8 cellular contexts compared by ENCODE assay signal in the genomic region with DNA sequence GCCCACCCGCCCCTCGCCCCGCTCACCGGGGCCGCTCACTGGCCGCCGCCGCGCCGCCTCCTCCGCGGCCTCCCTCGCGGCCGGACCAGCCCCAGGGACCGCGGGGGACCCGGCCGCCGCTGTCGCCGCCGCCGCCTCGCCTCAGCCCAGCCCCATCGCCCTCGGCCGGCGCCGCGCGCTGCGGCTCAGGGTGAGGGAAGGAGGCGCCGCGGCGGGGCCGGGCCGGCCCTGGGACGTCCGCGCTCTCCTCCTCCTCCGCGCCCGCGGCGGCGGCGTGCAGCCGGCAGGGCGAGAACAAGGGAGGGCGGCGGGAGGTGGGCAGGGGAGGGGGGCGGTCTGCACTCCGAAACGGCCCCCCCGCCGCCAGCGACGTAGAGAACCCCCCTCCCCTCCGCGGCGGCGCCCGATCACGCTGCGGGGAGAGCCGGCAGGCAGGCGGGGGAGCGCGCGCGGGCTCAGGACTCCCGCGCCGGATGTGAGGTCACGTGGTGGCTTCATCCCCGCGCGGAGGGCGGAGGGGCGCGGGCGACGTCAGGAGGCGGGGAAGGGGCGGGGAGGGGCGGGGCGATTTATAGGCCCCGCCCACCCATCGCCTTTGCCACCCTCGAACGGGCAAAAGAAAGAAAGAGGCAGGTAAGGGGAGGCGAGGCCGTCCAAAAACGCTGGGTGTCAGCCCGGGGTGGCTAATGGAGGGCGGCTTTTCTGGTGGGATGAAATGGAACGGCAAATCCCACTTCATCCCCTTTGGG. TPM values are rescaled to one million over a fixed set of nuclear protein-coding genes. Genes with fewer than 3 reads are reported as not detected.
DNase-seq lines count a peak whose midpoint lies in the region; ATAC-seq and TF ChIP-seq lines count a peak whose summit lies in the region.

A gene (minus strand): TSS at position 463 of the 749 bp plus-strand sequence. CDS start 24,812 bp downstream, outside the sequence.

- H3K4me1 ChIP-seq in gastroesophageal sphincter (peaks cover 4 to 50% (median 5%) of the 10 kb centered on the region in 3 donors), suprapubic skin (peaks cover 34% of the 10 kb centered on the region)

- peak within 1 kb of the TSS; percentile 69 for H3K4me3 ChIP-seq in HFF-Myc (replicated peaks; ENCODE audit: low read depth, low read length)
- H3K4me3 ChIP-seq in NB4 (ENCODE audit: low read depth, low read length): peak within 1 kb of the TSS; percentile 91
- H3K4me3 ChIP-seq in SK-N-MC: peak within 1 kb of the TSS; percentile 93
- peak within 1 kb of the TSS; percentile 59 to 66 for H3K4me3 ChIP-seq in gastroesophageal sphincter
- H3K4me3 ChIP-seq in suprapubic skin: peak within 1 kb of the TSS; percentile 89

- CTCF ChIA-PET in activated naive CD4-positive, alpha-beta T cell treated with anti-CD3 and anti-CD28 coated beads, Interleukin-2, amount 10 ng/mL, durations not matched to agents 7 days and 5 days (lab: Charles Lee): interaction anchor here (0.9 to 1.5 kb wide), 4 partner anchors 10 to 90 kb away, joined by 3 to 8 read pairs (median 4); no protein-coding TSS in a partner anchor

- 0% methylated on average over 10 of the region's 99 CpGs; no CpG with 5 or more reads in 1 of the 2 donors for WGBS in gastroesophageal sphincter (ENCODE audit: low coverage in 1 of 2), 2 donors
- WGBS in suprapubic skin: 0% methylated on average over 21 of the region's 99 CpGs

- peak within 1 kb of the TSS; percentile 92 for H3K9ac ChIP-seq in SK-N-MC (ENCODE audit: insufficient read length)

- H3K27me3 ChIP-seq in gastroesophageal sphincter: no peaks in the 10 kb centered on the region
- H3K27me3 ChIP-seq in suprapubic skin: no peaks in the 10 kb centered on the region

- H3K4me3 Mint-ChIP-seq in activated naive CD4-positive, alpha-beta T cell treated with anti-CD3 and anti-CD28 coated beads, Interleukin-2, amount 10 ng/mL, durations not matched to agents 7 days and 5 days: peak within 1 kb of the TSS; percentile 83

- TF ChIP-seq EP300 in gastroesophageal sphincter (IDR thresholded peaks at IDR 0.05): no peak
- no peak for TF ChIP-seq EP300 in suprapubic skin (IDR thresholded peaks at IDR 0.05)

- peak within 1 kb of the TSS; percentile 96 for H3K27ac Mint-ChIP-seq in activated naive CD4-positive, alpha-beta T cell treated with anti-CD3 and anti-CD28 coated beads, Interleukin-2, amount 10 ng/mL, durations not matched to agents 7 days and 5 days

- H3K36me3 Mint-ChIP-seq in activated naive CD4-positive, alpha-beta T cell treated with anti-CD3 and anti-CD28 coated beads, Interleukin-2, amount 10 ng/mL, durations not matched to agents 7 days and 5 days: peaks cover 18% of the 10 kb centered on the region

- peaks cover 7% of the 10 kb centered on the region for H3K9me3 Mint-ChIP-seq in activated naive CD4-positive, alpha-beta T cell treated with anti-CD3 and anti-CD28 coated beads, Interleukin-2, amount 10 ng/mL, durations not matched to agents 7 days and 5 days

- H3K27me3 Mint-ChIP-seq in activated naive CD4-positive, alpha-beta T cell treated with anti-CD3 and anti-CD28 coated beads, Interleukin-2, amount 10 ng/mL, durations not matched to agents 7 days and 5 days: peaks cover 10% of the 10 kb centered on the region

- peak; percentile 65 for TF ChIP-seq POLR2A in NB4 (IDR thresholded peaks at IDR 0.05; ENCODE audit: extremely low read depth, insufficient read length)
- peak; percentile 83 to 89 for TF ChIP-seq POLR2A in gastroesophageal sphincter (IDR thresholded peaks at IDR 0.05)
- no peak for TF ChIP-seq POLR2A in suprapubic skin (IDR thresholded peaks at IDR 0.05)

- peaks cover 26% of the 10 kb centered on the region for H3K36me3 ChIP-seq in SK-N-MC (ENCODE audit: insufficient read depth, low read length)
- H3K36me3 ChIP-seq in gastroesophageal sphincter: no peaks in the 10 kb centered on the region
- no peaks in the 10 kb centered on the region for H3K36me3 ChIP-seq in suprapubic skin

- H3K9me3 ChIP-seq in SK-N-MC (ENCODE audit: low read depth, low read length) (no peaks in the 10 kb centered on the region), gastroesophageal sphincter (no peaks in the 10 kb centered on the region), suprapubic skin (no peaks in the 10 kb centered on the region)

- H3K27ac ChIP-seq in SK-N-MC (peak within 1 kb of the TSS; percentile 38), gastroesophageal sphincter (peak within 1 kb of the TSS; percentile 61 to 98 (median 90)), suprapubic skin (peak within 1 kb of the TSS; percentile 91)

- DNase-seq in GM03348 (ENCODE audit: low spot score): peak; percentile 97
- DNase-seq in HFF-Myc (ENCODE audit: extremely low read depth, low read depth): no peak
- peak; percentile 93 for DNase-seq in NB4 (ENCODE audit: low read depth)
- no peak for DNase-seq in SK-N-MC (ENCODE audit: low read depth, low spot score)
- peak; percentile 91 for DNase-seq in activated naive CD4-positive, alpha-beta T cell treated with anti-CD3 and anti-CD28 coated beads, Interleukin-2, amount 10 ng/mL, durations not matched to agents 7 days and 5 days
- DNase-seq in nucleus accumbens (lab: John Stamatoyannopoulos, UW): peak in 55 of 56 donors; percentile 48 to 94 (median 86)
- DNase-seq in suprapubic skin (ENCODE audit: low spot score in 2 of 2): peak; percentile 91 to 93

- TF ChIP-seq CTCF in HFF-Myc (IDR thresholded peaks at IDR 0.05; ENCODE audit: low read depth, low read length, missing control alignments): no peak
- no peak for TF ChIP-seq CTCF in NB4 (IDR thresholded peaks at IDR 0.05; ENCODE audit: low read depth, low read length)
- peak in 1 of 4 experiments; percentile 8 for TF ChIP-seq CTCF in gastroesophageal sphincter (IDR thresholded peaks at IDR 0.05)
- TF ChIP-seq CTCF in suprapubic skin (IDR thresholded peaks at IDR 0.05): no peak

- H3K4me1 Mint-ChIP-seq in activated naive CD4-positive, alpha-beta T cell treated with anti-CD3 and anti-CD28 coated beads, Interleukin-2, amount 10 ng/mL, durations not matched to agents 7 days and 5 days: peaks cover 56% of the 10 kb centered on the region

- peak; percentile 92 for ATAC-seq in gastroesophageal sphincter

RNA-seq across cellular contexts. Expression of the gene that starts here (rescaled TPM):
- total RNA-seq in gastroesophageal sphincter: 100 to 1,000 TPM; 106 to 157 (median 128) TPM
- 10 to 100 TPM; 49.3 to 76.0 (median 64.0) TPM for total RNA-seq in suprapubic skin

Comparison
In these comparisons a context has a peak if more than half of its experiments do, and no peak if none do; other contexts are left out.
1. DNase-seq: peak in GM03348 (single experiment), NB4 (single experiment), activated naive CD4-positive, alpha-beta T cell treated with anti-CD3 and anti-CD28 coated beads, Interleukin-2, amount 10 ng/mL, durations not matched to agents 7 days and 5 days (single experiment), nucleus accumbens (55 of 56) and suprapubic skin (2 of 2); none in HFF-Myc (single experiment) and SK-N-MC (single experiment).
2. POLR2A ChIP-seq: peak in NB4 (single experiment) and gastroesophageal sphincter (2 of 2); none in suprapubic skin (0 of 2).
3. H3K27ac ChIP-seq: peak in every context shown above with its lines; median percentile 91 in suprapubic skin; 90 in gastroesophageal sphincter; 38 in SK-N-MC.
4. Peak in every context shown above with its lines, with median percentiles within 50 percentile points of each other: H3K4me3 ChIP-seq.